ENCODE assay signal across 8 cellular contexts in genomic region chr6:31541658-31542521, GRCh38. TPM values are rescaled to one million over a fixed set of nuclear protein-coding genes. Genes with fewer than 3 reads are reported as not detected.
DNase-seq lines count a peak whose midpoint lies in the region; ATAC-seq and TF ChIP-seq lines count a peak whose summit lies in the region.

Gene DDX39B (minus strand): TSS chr6:31542003. CDS start chr6:31540532, 1,471 bp downstream.

- WGBS in adipose tissue, 3 donors, result 0 to 1% (median 0%) methylated on average over 43 of the region's 43 CpGs
- 0 to 1% methylated on average over 2 to 43 of the region's 43 CpGs for WGBS in transverse colon (ENCODE audit: low coverage in 1 of 2), 2 donors

- in situ Hi-C loops in transverse colon (cut with MboI; ENCODE audit: low pct_ligation_motif_present in 1 of 4, low pct_unique_long_range_greater_than_20kb in 1 of 4, low sequenced_read_pairs in 3 of 4), result loop anchor here in 2 of 4 donors (10.0 kb wide), 2 partner anchors 47 to 53 kb away; partner anchors contain the start of genes MICB (in 1 of the 2) and NCR3 (in 1 of the 2)

- no peaks in the 10 kb centered on the region for H3K9me3 ChIP-seq in transverse colon

- H3K27me3 ChIP-seq in transverse colon, result no peaks in the 10 kb centered on the region

- H3K36me3 ChIP-seq in transverse colon, result peaks cover 0 to 29% (median 15%) of the 10 kb centered on the region in 4 donors

- DNase-seq in GM12865 (ENCODE audit: low read depth) (peak; percentile 98), NCI-H1436 treated with DMSO at 0.1 percent for 48 hours (lab: John Stamatoyannopoulos, UW) (peak; percentile 79), T-helper 1 cell (peak; percentile 87 to 98 (median 92)), cardiac septum (ENCODE audit: low spot score) (peak; percentile 98), pons (ENCODE audit: low spot score) (peak; percentile 98), transverse colon (peak; percentile 95)

- H3K27ac ChIP-seq in adipose tissue (ENCODE audit: low read depth, low read length) (peak within 1 kb of the TSS; percentile 65), transverse colon (peak within 1 kb of the TSS; percentile 93 to 97 (median 94))

- peak; percentile 75 for ATAC-seq in HG02798 (IDR thresholded peaks at IDR 0.05; ENCODE audit: poor library complexity, unreplicated experiment)

- H3K4me3 ChIP-seq in GM12865 (ENCODE audit: low read depth, low read length), result peak within 1 kb of the TSS; percentile 84
- peak within 1 kb of the TSS; percentile 59 to 79 (median 66) for H3K4me3 ChIP-seq in transverse colon

- peak; percentile 85 for TF ChIP-seq POLR2A in transverse colon (IDR thresholded peaks at IDR 0.05)

- TF ChIP-seq CTCF in GM12865 (IDR thresholded peaks at IDR 0.05; ENCODE audit: insufficient read depth, low read depth, low read length, missing control alignments) (no peak), transverse colon (IDR thresholded peaks at IDR 0.05) (no peak)

- TF ChIP-seq EP300 in transverse colon (IDR thresholded peaks at IDR 0.05; ENCODE audit: low read depth), result no peak

- peaks cover 22 to 41% (median 33%) of the 10 kb centered on the region in 4 donors for H3K4me1 ChIP-seq in transverse colon

- intact Hi-C loops in cardiac septum (cut with DNase I), result loop anchor here (2.0 to 10.0 kb wide), 4 partner anchors 49 to 925 kb away; partner anchors contain the start of genes MRPS18B, NELFE, PPP1R10 and SKIC2
- intact Hi-C loops in transverse colon (cut with DNase I; ENCODE audit: low total_unique reads), result no loop called here

RNA-seq across cellular contexts. Expression of gene DDX39B, which starts in this region (rescaled TPM):
- polyA plus RNA-seq in adipose tissue, result 100 to 1,000 TPM; 315 to 359 (median 351) TPM
- 201 TPM for total RNA-seq in cardiac septum
- total RNA-seq in transverse colon, result 100 to 1,000 TPM; 147 to 519 (median 271) TPM

Comparison
In these comparisons a context has a peak if more than half of its experiments do, and no peak if none do; other contexts are left out.
1. Peak in every context shown above with its lines: DNase-seq, ATAC-seq, H3K4me3 ChIP-seq and H3K27ac ChIP-seq.